In the genomic region with DNA sequence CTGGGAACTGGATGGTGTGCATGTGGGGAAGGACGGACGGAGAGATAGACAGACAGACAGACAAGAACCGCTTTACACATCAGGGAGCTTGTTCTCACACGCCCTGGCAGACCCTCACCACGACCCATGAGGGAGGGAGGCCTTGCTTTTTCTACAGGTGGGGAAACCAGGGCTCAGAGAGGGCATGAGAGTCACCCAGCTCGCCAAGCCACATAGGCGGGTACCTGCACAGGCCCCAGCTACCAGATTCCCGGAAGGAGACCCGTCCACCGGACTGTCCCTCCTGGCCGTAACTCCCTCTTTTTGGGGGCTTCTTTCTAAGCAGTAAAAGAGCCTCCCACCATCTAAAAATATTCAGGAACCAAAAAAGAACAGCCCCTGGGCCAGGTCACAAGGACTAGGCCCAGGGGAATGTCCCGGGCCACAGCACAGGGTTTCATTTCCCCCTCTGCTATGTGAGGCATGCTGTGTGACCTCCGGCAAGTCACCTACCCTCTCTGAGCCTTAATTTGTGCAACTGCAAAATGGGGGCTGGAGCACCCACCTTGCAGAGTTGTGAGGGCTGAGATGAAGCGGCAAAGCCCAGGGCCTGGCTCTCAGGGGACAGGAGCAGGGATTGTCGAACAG, we compare ENCODE assay signal across 16 cellular contexts.
A peak's percentile ranks its signal among the peaks of the same experiment; 100 is the strongest.
DNase-seq lines count a peak whose midpoint lies in the region; ATAC-seq and TF ChIP-seq lines count a peak whose summit lies in the region.
"Had no signal": no experiment of that assay in that cellular context is flagged by ENCODE, and none has a peak within 500 bp of the region (broad histone marks: within the 10 kb centered on the region; RNA-seq: fewer than 3 reads in every experiment).

No MANE protein-coding gene starts in this region.

- peak overlapping the region in 5 of 7 donors; percentile 51 to 91 (median 64) for H3K27ac Mint-ChIP-seq in CD14-positive monocyte
- peak overlapping the region; percentile 99 for H3K27ac Mint-ChIP-seq in glutamatergic neuron (ENCODE audit: unreplicated experiment)
- H3K27ac Mint-ChIP-seq: activated CD8-positive, alpha-beta memory T cell treated with anti-CD3 and anti-CD28 coated beads, Interleukin-2, amount 10 ng/mL, durations not matched to agents 7 days and 5 days had no signal

- no peak overlapping the region for H3K4me3 ChIP-seq in gastrocnemius medialis
- H3K4me3 ChIP-seq: dorsolateral prefrontal cortex, ovary had no signal

- H3K36me3 ChIP-seq in gastrocnemius medialis, result no peaks in the 10 kb centered on the region
- H3K36me3 ChIP-seq: ovary had no signal

- H3K4me3 Mint-ChIP-seq in CD14-positive monocyte (no peak overlapping the region), glutamatergic neuron (ENCODE audit: unreplicated experiment) (peak overlapping the region; percentile 80)
- H3K4me3 Mint-ChIP-seq: activated CD8-positive, alpha-beta memory T cell treated with anti-CD3 and anti-CD28 coated beads, Interleukin-2, amount 10 ng/mL, durations not matched to agents 7 days and 5 days had no signal

- peaks cover 28 to 37% of the 10 kb centered on the region in 2 donors for H3K36me3 Mint-ChIP-seq in CD14-positive monocyte
- H3K36me3 Mint-ChIP-seq in glutamatergic neuron (ENCODE audit: unreplicated experiment), result peaks cover 9% of the 10 kb centered on the region
- H3K36me3 Mint-ChIP-seq: activated CD8-positive, alpha-beta memory T cell treated with anti-CD3 and anti-CD28 coated beads, Interleukin-2, amount 10 ng/mL, durations not matched to agents 7 days and 5 days had no signal

- TF ChIP-seq POLR2A in gastrocnemius medialis (IDR thresholded peaks at IDR 0.05), result no peak

- no peaks in the 10 kb centered on the region for H3K4me1 ChIP-seq in gastrocnemius medialis

- no peak overlapping the region for H3K27ac ChIP-seq in gastrocnemius medialis
- H3K27ac ChIP-seq: ovary had no signal

- ATAC-seq in GM19468 (IDR thresholded peaks at IDR 0.05; ENCODE audit: extremely low read depth, unreplicated experiment) (peak; percentile 38), HG03460 (IDR thresholded peaks at IDR 0.05; ENCODE audit: unreplicated experiment) (peak; percentile 40), GM18498 (IDR thresholded peaks at IDR 0.05; ENCODE audit: unreplicated experiment) (no peak), gastrocnemius medialis (no peak), HG02571 (IDR thresholded peaks at IDR 0.05; ENCODE audit: unreplicated experiment) (no peak), HG03045 (IDR thresholded peaks at IDR 0.05; ENCODE audit: unreplicated experiment) (no peak)
- ATAC-seq: activated CD8-positive, alpha-beta memory T cell treated with anti-CD3 and anti-CD28 coated beads, Interleukin-2, amount 10 ng/mL, durations not matched to agents 7 days and 5 days had no signal

- H3K9me3 ChIP-seq in gastrocnemius medialis, result no peaks in the 10 kb centered on the region
- H3K9me3 ChIP-seq: ovary had no signal

- H3K27me3 Mint-ChIP-seq in CD14-positive monocyte (ENCODE audit: low read depth in 3 of 3) (peaks cover 0 to 4% (median 0%) of the 10 kb centered on the region in 3 donors), glutamatergic neuron (ENCODE audit: unreplicated experiment) (peaks cover 53% of the 10 kb centered on the region)
- H3K27me3 Mint-ChIP-seq: activated CD8-positive, alpha-beta memory T cell treated with anti-CD3 and anti-CD28 coated beads, Interleukin-2, amount 10 ng/mL, durations not matched to agents 7 days and 5 days had no signal

- TF ChIP-seq CTCF in CD14-positive monocyte (IDR thresholded peaks at IDR 0.05) (no peak), glutamatergic neuron (IDR thresholded peaks at IDR 0.05; ENCODE audit: partially characterized antibody, unreplicated experiment) (no peak), gastrocnemius medialis (IDR thresholded peaks at IDR 0.05 in 4 of 5, conservative IDR thresholded peaks at IDR 0.05 in 1 of 5) (no peak)

- H3K9me3 Mint-ChIP-seq in CD14-positive monocyte, result peaks cover 0 to 2% (median 0%) of the 10 kb centered on the region in 7 donors
- peaks cover 63% of the 10 kb centered on the region for H3K9me3 Mint-ChIP-seq in glutamatergic neuron (ENCODE audit: unreplicated experiment)

- in situ Hi-C loops in gastrocnemius medialis (cut with MboI; ENCODE audit: low sequenced_read_pairs in 4 of 4), result no loop called here

- peaks cover 0 to 3% (median 0%) of the 10 kb centered on the region in 3 donors for H3K27me3 ChIP-seq in gastrocnemius medialis
- H3K27me3 ChIP-seq: dorsolateral prefrontal cortex, ovary had no signal

- H3K4me1 Mint-ChIP-seq in CD14-positive monocyte, result peaks cover 28% of the 10 kb centered on the region
- peaks cover 69% of the 10 kb centered on the region for H3K4me1 Mint-ChIP-seq in glutamatergic neuron (ENCODE audit: low read depth, unreplicated experiment)
- H3K4me1 Mint-ChIP-seq: activated CD8-positive, alpha-beta memory T cell treated with anti-CD3 and anti-CD28 coated beads, Interleukin-2, amount 10 ng/mL, durations not matched to agents 7 days and 5 days had no signal

- no peak for DNase-seq in CD14-positive monocyte (ENCODE audit: low spot score)
- DNase-seq in glutamatergic neuron, result no peak
- DNase-seq in gastrocnemius medialis, result no peak
- DNase-seq: activated CD8-positive, alpha-beta memory T cell treated with anti-CD3 and anti-CD28 coated beads, Interleukin-2, amount 10 ng/mL, durations not matched to agents 7 days and 5 days; amniotic stem cell; dorsolateral prefrontal cortex; EL; Kasumi-1; NCI-H2029 treated with DMSO at 0.1 percent for 48 hours; ovary; T-helper 2 cell had no signal

- intact Hi-C loops in CD14-positive monocyte (cut with micrococcal nuclease) (no loop called here), gastrocnemius medialis (cut with DNase I; ENCODE audit: low total_unique reads) (no loop called here)

Comparison
In these comparisons a context has a peak if more than half of its experiments do, and no peak if none do; other contexts are left out.
1. ATAC-seq: peak in GM19468 (single experiment) and HG03460 (single experiment); none in GM18498 (single experiment), gastrocnemius medialis (0 of 2), HG02571 (single experiment) and HG03045 (single experiment).